ENCODE assay signal across 1 cellular context in the genomic region with DNA sequence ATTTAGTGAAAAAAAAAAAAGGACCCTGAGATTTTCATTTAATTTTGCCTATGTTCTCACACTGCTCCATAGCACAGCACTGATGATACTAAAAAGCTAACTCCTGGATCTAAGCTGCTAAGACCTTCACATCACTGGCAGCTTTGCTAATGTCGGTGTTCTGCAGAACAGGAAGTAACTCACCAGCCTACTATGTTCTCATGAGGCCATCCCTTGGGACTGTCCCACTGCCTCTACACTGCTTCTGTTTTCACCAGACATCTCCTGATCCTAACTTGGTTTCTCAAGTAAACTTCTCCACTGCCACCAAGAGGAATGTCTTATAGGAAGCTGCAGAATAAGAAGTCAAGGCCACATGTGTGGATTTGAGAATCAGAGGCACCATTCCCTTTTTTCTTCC.
TF ChIP-seq lines count a peak whose summit lies in the region.

No MANE protein-coding gene starts in this region.

TF ChIP-seq in GM12878, 131 proteins besides CTCF, POLR2A, EP300 and RAD21:
- TF ChIP-seq, protein P1, sequence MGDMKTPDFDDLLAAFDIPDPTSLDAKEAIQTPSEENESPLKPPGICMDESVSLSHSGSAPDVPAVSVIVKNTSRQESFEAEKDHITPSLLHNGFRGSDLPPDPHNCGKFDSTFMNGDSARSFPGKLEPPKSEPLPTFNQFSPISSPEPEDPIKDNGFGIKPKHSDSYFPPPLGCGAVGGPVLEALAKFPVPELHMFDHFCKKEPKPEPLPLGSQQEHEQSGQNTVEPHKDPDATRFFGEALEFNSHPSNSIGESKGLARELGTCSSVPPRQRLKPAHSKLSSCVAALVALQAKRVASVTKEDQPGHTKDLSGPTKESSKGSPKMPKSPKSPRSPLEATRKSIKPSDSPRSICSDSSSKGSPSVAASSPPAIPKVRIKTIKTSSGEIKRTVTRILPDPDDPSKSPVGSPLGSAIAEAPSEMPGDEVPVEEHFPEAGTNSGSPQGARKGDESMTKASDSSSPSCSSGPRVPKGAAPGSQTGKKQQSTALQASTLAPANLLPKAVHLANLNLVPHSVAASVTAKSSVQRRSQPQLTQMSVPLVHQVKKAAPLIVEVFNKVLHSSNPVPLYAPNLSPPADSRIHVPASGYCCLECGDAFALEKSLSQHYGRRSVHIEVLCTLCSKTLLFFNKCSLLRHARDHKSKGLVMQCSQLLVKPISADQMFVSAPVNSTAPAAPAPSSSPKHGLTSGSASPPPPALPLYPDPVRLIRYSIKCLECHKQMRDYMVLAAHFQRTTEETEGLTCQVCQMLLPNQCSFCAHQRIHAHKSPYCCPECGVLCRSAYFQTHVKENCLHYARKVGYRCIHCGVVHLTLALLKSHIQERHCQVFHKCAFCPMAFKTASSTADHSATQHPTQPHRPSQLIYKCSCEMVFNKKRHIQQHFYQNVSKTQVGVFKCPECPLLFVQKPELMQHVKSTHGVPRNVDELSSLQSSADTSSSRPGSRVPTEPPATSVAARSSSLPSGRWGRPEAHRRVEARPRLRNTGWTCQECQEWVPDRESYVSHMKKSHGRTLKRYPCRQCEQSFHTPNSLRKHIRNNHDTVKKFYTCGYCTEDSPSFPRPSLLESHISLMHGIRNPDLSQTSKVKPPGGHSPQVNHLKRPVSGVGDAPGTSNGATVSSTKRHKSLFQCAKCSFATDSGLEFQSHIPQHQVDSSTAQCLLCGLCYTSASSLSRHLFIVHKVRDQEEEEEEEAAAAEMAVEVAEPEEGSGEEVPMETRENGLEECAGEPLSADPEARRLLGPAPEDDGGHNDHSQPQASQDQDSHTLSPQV (IDR thresholded peaks at IDR 0.05): no peak
- TF ChIP-seq NR2C1 (IDR thresholded peaks at IDR 0.05): no peak
- TF ChIP-seq, protein P2, sequence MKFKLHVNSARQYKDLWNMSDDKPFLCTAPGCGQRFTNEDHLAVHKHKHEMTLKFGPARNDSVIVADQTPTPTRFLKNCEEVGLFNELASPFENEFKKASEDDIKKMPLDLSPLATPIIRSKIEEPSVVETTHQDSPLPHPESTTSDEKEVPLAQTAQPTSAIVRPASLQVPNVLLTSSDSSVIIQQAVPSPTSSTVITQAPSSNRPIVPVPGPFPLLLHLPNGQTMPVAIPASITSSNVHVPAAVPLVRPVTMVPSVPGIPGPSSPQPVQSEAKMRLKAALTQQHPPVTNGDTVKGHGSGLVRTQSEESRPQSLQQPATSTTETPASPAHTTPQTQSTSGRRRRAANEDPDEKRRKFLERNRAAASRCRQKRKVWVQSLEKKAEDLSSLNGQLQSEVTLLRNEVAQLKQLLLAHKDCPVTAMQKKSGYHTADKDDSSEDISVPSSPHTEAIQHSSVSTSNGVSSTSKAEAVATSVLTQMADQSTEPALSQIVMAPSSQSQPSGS (IDR thresholded peaks at IDR 0.05; ENCODE audit: low read length): no peak
